1 cellular context compared by ENCODE assay signal in the genomic region with DNA sequence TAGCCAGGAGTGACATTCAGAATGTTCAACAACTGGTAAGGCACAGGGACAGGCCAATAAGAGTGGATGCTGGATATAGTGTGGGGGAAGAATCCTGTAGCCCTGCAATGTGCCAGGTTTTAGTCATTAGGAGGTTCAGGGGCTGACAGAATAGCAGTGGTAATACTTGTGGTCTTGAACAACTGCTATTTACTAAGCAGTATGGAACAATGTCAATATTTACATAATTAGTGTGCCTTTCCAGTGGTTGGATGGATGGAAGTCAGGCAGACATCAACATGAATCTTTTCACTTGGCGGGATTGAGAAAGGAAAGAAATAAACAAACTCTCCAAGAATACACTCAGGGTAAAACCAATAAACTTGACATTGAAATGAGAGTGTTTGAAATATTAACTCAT.
TF ChIP-seq lines count a peak whose summit lies in the region.

No MANE protein-coding gene starts in this region.

TF ChIP-seq in GM23338, 12 proteins besides CTCF, POLR2A, EP300 and RAD21:
- TF ChIP-seq, protein P1, sequence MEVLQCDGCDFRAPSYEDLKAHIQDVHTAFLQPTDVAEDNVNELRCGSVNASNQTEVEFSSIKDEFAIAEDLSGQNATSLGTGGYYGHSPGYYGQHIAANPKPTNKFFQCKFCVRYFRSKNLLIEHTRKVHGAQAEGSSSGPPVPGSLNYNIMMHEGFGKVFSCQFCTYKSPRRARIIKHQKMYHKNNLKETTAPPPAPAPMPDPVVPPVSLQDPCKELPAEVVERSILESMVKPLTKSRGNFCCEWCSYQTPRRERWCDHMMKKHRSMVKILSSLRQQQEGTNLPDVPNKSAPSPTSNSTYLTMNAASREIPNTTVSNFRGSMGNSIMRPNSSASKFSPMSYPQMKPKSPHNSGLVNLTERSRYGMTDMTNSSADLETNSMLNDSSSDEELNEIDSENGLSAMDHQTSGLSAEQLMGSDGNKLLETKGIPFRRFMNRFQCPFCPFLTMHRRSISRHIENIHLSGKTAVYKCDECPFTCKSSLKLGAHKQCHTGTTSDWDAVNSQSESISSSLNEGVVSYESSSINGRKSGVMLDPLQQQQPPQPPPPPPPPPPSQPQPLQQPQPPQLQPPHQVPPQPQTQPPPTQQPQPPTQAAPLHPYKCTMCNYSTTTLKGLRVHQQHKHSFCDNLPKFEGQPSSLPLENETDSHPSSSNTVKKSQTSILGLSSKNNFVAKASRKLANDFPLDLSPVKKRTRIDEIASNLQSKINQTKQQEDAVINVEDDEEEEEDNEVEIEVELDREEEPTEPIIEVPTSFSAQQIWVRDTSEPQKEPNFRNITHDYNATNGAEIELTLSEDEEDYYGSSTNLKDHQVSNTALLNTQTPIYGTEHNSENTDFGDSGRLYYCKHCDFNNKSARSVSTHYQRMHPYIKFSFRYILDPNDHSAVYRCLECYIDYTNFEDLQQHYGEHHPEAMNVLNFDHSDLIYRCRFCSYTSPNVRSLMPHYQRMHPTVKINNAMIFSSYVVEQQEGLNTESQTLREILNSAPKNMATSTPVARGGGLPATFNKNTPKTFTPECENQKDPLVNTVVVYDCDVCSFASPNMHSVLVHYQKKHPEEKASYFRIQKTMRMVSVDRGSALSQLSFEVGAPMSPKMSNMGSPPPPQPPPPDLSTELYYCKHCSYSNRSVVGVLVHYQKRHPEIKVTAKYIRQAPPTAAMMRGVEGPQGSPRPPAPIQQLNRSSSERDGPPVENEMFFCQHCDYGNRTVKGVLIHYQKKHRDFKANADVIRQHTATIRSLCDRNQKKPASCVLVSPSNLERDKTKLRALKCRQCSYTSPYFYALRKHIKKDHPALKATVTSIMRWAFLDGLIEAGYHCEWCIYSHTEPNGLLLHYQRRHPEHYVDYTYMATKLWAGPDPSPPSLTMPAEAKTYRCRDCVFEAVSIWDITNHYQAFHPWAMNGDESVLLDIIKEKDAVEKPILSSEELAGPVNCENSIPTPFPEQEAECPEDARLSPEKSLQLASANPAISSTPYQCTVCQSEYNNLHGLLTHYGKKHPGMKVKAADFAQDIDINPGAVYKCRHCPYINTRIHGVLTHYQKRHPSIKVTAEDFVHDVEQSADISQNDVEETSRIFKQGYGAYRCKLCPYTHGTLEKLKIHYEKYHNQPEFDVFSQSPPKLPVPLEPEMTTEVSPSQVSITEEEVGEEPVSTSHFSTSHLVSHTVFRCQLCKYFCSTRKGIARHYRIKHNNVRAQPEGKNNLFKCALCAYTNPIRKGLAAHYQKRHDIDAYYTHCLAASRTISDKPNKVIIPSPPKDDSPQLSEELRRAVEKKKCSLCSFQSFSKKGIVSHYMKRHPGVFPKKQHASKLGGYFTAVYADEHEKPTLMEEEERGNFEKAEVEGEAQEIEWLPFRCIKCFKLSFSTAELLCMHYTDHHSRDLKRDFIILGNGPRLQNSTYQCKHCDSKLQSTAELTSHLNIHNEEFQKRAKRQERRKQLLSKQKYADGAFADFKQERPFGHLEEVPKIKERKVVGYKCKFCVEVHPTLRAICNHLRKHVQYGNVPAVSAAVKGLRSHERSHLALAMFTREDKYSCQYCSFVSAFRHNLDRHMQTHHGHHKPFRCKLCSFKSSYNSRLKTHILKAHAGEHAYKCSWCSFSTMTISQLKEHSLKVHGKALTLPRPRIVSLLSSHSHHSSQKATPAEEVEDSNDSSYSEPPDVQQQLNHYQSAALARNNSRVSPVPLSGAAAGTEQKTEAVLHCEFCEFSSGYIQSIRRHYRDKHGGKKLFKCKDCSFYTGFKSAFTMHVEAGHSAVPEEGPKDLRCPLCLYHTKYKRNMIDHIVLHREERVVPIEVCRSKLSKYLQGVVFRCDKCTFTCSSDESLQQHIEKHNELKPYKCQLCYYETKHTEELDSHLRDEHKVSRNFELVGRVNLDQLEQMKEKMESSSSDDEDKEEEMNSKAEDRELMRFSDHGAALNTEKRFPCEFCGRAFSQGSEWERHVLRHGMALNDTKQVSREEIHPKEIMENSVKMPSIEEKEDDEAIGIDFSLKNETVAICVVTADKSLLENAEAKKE (CRISPR knock-in tag; IDR thresholded peaks at IDR 0.05), result no peak
- no peak for TF ChIP-seq EZH2 (IDR thresholded peaks at IDR 0.05; ENCODE audit: low read depth, unreplicated experiment)
